11 cellular contexts compared by ENCODE assay signal in genomic region chr20:38872491-38873049, GRCh38. TPM values are rescaled to one million over a fixed set of nuclear protein-coding genes. Genes with fewer than 3 reads are reported as not detected.
A peak's percentile ranks its signal among the peaks of the same experiment; 100 is the strongest.
DNase-seq lines count a peak whose midpoint lies in the region; ATAC-seq, FAIRE-seq and TF ChIP-seq lines count a peak whose summit lies in the region.
"Had no signal": no experiment of that assay in that cellular context is flagged by ENCODE, and none has a peak within 500 bp of the region (broad histone marks: within the 10 kb centered on the region; RNA-seq: fewer than 3 reads in every experiment).

No MANE protein-coding gene starts in this region.

- H3K36me3 Mint-ChIP-seq in immature natural killer cell: peaks cover 0 to 2% (median 0%) of the 10 kb centered on the region in 3 donors
- H3K36me3 Mint-ChIP-seq in glutamatergic neuron (ENCODE audit: unreplicated experiment): peaks cover 7% of the 10 kb centered on the region

- H3K4me1 Mint-ChIP-seq in immature natural killer cell (peaks cover 82 to 98% of the 10 kb centered on the region in 2 donors), glutamatergic neuron (ENCODE audit: low read depth, unreplicated experiment) (peaks cover 19% of the 10 kb centered on the region)

- H3K27me3 Mint-ChIP-seq in immature natural killer cell (ENCODE audit: low read depth in 3 of 3): peaks cover 32 to 43% (median 41%) of the 10 kb centered on the region in 3 donors
- H3K27me3 Mint-ChIP-seq in glutamatergic neuron (ENCODE audit: unreplicated experiment): peaks cover 8% of the 10 kb centered on the region

- peak; percentile 1 for ATAC-seq in GM21360 (IDR thresholded peaks at IDR 0.05; ENCODE audit: unreplicated experiment)

- peak overlapping the region; percentile 81 to 98 (median 94) for H3K4me2 ChIP-seq in BLaER1 treated with 17β-estradiol and CSF1 and Interleukin-3, amounts not matched to agents 10 nM and 100 nM
- peak overlapping the region; percentile 64 for H3K4me2 ChIP-seq in SU-DHL-6 (ENCODE audit: low read depth, low read length, poor library complexity, severe bottlenecking)

- no peak overlapping the region for H2AFZ ChIP-seq in SU-DHL-6 (ENCODE audit: low read depth, low read length, severe bottlenecking)

- H3K36me3 ChIP-seq in BLaER1 treated with 17β-estradiol and CSF1 and Interleukin-3, amounts not matched to agents 10 nM and 100 nM: no peaks in the 10 kb centered on the region
- H3K36me3 ChIP-seq in SU-DHL-6 (ENCODE audit: low read length): no peaks in the 10 kb centered on the region

- H3K9me2 ChIP-seq in SU-DHL-6 (replicated peaks; ENCODE audit: insufficient read depth, low read length): no peaks in the 10 kb centered on the region

- H3K79me2 ChIP-seq in SU-DHL-6 (ENCODE audit: insufficient read depth, low read length): peaks cover 55% of the 10 kb centered on the region

- DNase-seq in immature natural killer cell (no peak), EL (no peak), RCC 7860 (ENCODE audit: low spot score) (no peak), NCI-H446 treated with DMSO at 0.1 percent for 48 hours (lab: John Stamatoyannopoulos, UW) (no peak), glutamatergic neuron (no peak)
- DNase-seq: COR-L47, HFFc6, NCI-H345 had no signal

- peak overlapping the region in 9 of 11 experiments; percentile 4 to 68 (median 47); a peak in 15 of 22 replicates for H3K9ac ChIP-seq in BLaER1 treated with 17β-estradiol and CSF1 and Interleukin-3, amounts not matched to agents 10 nM and 100 nM
- peak overlapping the region; percentile 63 for H3K9ac ChIP-seq in SU-DHL-6 (ENCODE audit: low read length)

- peaks cover 53 to 82% (median 68%) of the 10 kb centered on the region in 10 experiments for H3K4me1 ChIP-seq in BLaER1 treated with 17β-estradiol and CSF1 and Interleukin-3, amounts not matched to agents 10 nM and 100 nM

- H3F3A ChIP-seq in SU-DHL-6 (ENCODE audit: insufficient read depth): peaks cover 64% of the 10 kb centered on the region

- peaks cover 0 to 7% (median 6%) of the 10 kb centered on the region in 11 experiments; a peak in 10 of 22 replicates for H3K9me3 ChIP-seq in BLaER1 treated with 17β-estradiol and CSF1 and Interleukin-3, amounts not matched to agents 10 nM and 100 nM (replicated peaks in 1 of 11)
- H3K9me3 ChIP-seq in SU-DHL-6 (ENCODE audit: insufficient read depth, low read length): no peaks in the 10 kb centered on the region

- H3K4me3 ChIP-seq in BLaER1 treated with 17β-estradiol and CSF1 and Interleukin-3, amounts not matched to agents 10 nM and 100 nM: peak overlapping the region in 3 of 10 experiments; percentile 2 to 16 (median 15); a peak in 2 of 20 replicates
- H3K4me3 ChIP-seq in SU-DHL-6 (ENCODE audit: insufficient read depth, low read length, poor library complexity, severe bottlenecking): peak overlapping the region; percentile 6

- H3K27me3 ChIP-seq in BLaER1 treated with 17β-estradiol and CSF1 and Interleukin-3, amounts not matched to agents 10 nM and 100 nM: no peaks in the 10 kb centered on the region
- H3K27me3 ChIP-seq in SU-DHL-6 (ENCODE audit: low read length): no peaks in the 10 kb centered on the region

- H3K9me3 Mint-ChIP-seq in immature natural killer cell (no peaks in the 10 kb centered on the region), glutamatergic neuron (ENCODE audit: unreplicated experiment) (peaks cover 3% of the 10 kb centered on the region)
- H3K9me3 Mint-ChIP-seq: HFFc6 had no signal

- no peak for FAIRE-seq in RCC 7860 (lab: Jason Lieb, UNC)

- peak overlapping the region in 9 of 11 experiments; percentile 48 to 88 (median 79); a peak in 17 of 22 replicates for H3K27ac ChIP-seq in BLaER1 treated with 17β-estradiol and CSF1 and Interleukin-3, amounts not matched to agents 10 nM and 100 nM
- peak overlapping the region; percentile 99 for H3K27ac ChIP-seq in SU-DHL-6 (ENCODE audit: low read depth, low read length)

- TF ChIP-seq CTCF in SU-DHL-6 (IDR thresholded peaks at IDR 0.05; ENCODE audit: insufficient read depth, low read length, poor library complexity, severe bottlenecking): no peak
- TF ChIP-seq CTCF in glutamatergic neuron (IDR thresholded peaks at IDR 0.05; ENCODE audit: partially characterized antibody, unreplicated experiment): no peak

- H3K27ac Mint-ChIP-seq in immature natural killer cell (peak overlapping the region; percentile 97 to 100 (median 100)), glutamatergic neuron (ENCODE audit: unreplicated experiment) (no peak overlapping the region)
- H3K27ac Mint-ChIP-seq: HFFc6 had no signal

- no peaks in the 10 kb centered on the region for H4K20me1 ChIP-seq in BLaER1 treated with 17β-estradiol and CSF1 and Interleukin-3, amounts not matched to agents 10 nM and 100 nM
- no peaks in the 10 kb centered on the region for H4K20me1 ChIP-seq in SU-DHL-6 (ENCODE audit: low read depth, low read length)

- H3K4me3 Mint-ChIP-seq in immature natural killer cell (peak overlapping the region; percentile 73 to 89 (median 85)), glutamatergic neuron (ENCODE audit: unreplicated experiment) (no peak overlapping the region)
- H3K4me3 Mint-ChIP-seq: HFFc6 had no signal

RNA-seq across cellular contexts. Expression of gene FAM83D, which starts 53.6 kb away (rescaled TPM):
- polyA plus RNA-seq in immature natural killer cell: under 1 TPM in 2 of 3 donors, not detected in 1; 0.25 to 0.58 TPM
- total RNA-seq in glutamatergic neuron (ENCODE audit: unreplicated experiment): 4.9 TPM
